Comparison of ENCODE assay signal across 12 cellular contexts in genomic region chr4:74056114-74056857, GRCh38. TPM values are rescaled to one million over a fixed set of nuclear protein-coding genes. Genes with fewer than 3 reads are reported as not detected.
A peak's percentile ranks its signal among the peaks of the same experiment; 100 is the strongest.
DNase-seq lines count a peak whose midpoint lies in the region; ATAC-seq and TF ChIP-seq lines count a peak whose summit lies in the region.
"Had no signal": no experiment of that assay in that cellular context is flagged by ENCODE, and none has a peak within 500 bp of the region (broad histone marks: within the 10 kb centered on the region; RNA-seq: fewer than 3 reads in every experiment).

No MANE protein-coding gene starts in this region.

- H3K79me2 ChIP-seq in Karpas-422 (ENCODE audit: low read length): no peaks in the 10 kb centered on the region

- intact Hi-C loops in body of pancreas (cut with DNase I): no loop called here

- H3K9me3 ChIP-seq in AG04450 (ENCODE audit: control insufficient read depth, insufficient read depth, low read length) (no peaks in the 10 kb centered on the region), Karpas-422 (ENCODE audit: low read length) (no peaks in the 10 kb centered on the region), body of pancreas (no peaks in the 10 kb centered on the region)
- H3K9me3 ChIP-seq: prostate gland had no signal

- H3K4me1 ChIP-seq in Karpas-422 (ENCODE audit: low read length): no peaks in the 10 kb centered on the region
- no peaks in the 10 kb centered on the region for H3K4me1 ChIP-seq in body of pancreas
- H3K4me1 ChIP-seq: prostate gland had no signal

- H3K27me3 ChIP-seq in AG04450 (ENCODE audit: control insufficient read depth, insufficient read depth, low read length) (no peaks in the 10 kb centered on the region), Karpas-422 (ENCODE audit: low read length) (no peaks in the 10 kb centered on the region), body of pancreas (no peaks in the 10 kb centered on the region)

- H2AFZ ChIP-seq in Karpas-422 (ENCODE audit: low read length): no peak overlapping the region

- H4K20me1 ChIP-seq in Karpas-422 (ENCODE audit: insufficient read depth, low read depth, low read length): no peaks in the 10 kb centered on the region

- H3K4me3 ChIP-seq in AG04450 (ENCODE audit: low read depth, low read length) (no peak overlapping the region), fibroblast of the aortic adventitia (ENCODE audit: low read depth, low read length) (no peak overlapping the region), Karpas-422 (ENCODE audit: low read length) (no peak overlapping the region), body of pancreas (no peak overlapping the region)
- H3K4me3 ChIP-seq: prostate gland had no signal

- TF ChIP-seq POLR2A in body of pancreas (IDR thresholded peaks at IDR 0.05): no peak

- CTCF ChIA-PET in AG04450 (lab: Charles Lee): interaction anchor here (0.6 to 1.5 kb wide), 6 partner anchors 11 to 393 kb away, joined by 3 to 6 read pairs (median 3); partner anchors contain the start of gene CXCL3

- H3K9ac ChIP-seq in Karpas-422 (ENCODE audit: low read length): no peak overlapping the region

- ATAC-seq in body of pancreas: no peak
- no peak for ATAC-seq in GM18519 (IDR thresholded peaks at IDR 0.05; ENCODE audit: low FRiP score, unreplicated experiment)
- ATAC-seq: activated CD4-positive, CD25-positive, alpha-beta regulatory T cell treated with anti-CD3 and anti-CD28 coated beads, Interleukin-2, amount 50 U/mL, for 24 hours had no signal

- H3K36me3 ChIP-seq in Karpas-422 (ENCODE audit: insufficient read depth, low read length): no peaks in the 10 kb centered on the region
- H3K36me3 ChIP-seq in body of pancreas (replicated peaks in 1 of 2; ENCODE audit: insufficient read depth in 1 of 2, low read depth in 2 of 2): no peaks in the 10 kb centered on the region
- H3K36me3 ChIP-seq: prostate gland had no signal

- 48 to 100% methylated on average over 1 of the region's 1 CpG for WGBS in body of pancreas, 2 donors

- POLR2A ChIA-PET in AG04450 (lab: Yijun Ruan, JAX): interaction anchor here (1.0 to 1.6 kb wide), 2 partner anchors 43 to 53 kb away, joined by 4 read pairs; partner anchors contain the start of gene CXCL2

- no peak overlapping the region for H3K4me2 ChIP-seq in Karpas-422 (ENCODE audit: low read depth, low read length, poor library complexity, severe bottlenecking)

- no peaks in the 10 kb centered on the region for H3K9me2 ChIP-seq in Karpas-422 (replicated peaks; ENCODE audit: insufficient read depth, low read length)

- DNase-seq in AG04450 (ENCODE audit: low read depth, low spot score) (no peak), HPDE6-E6E7 (ENCODE audit: extremely low spot score) (peak; percentile 39), SK-MEL-5 (ENCODE audit: low read depth, low spot score) (peak; percentile 34), fibroblast of the aortic adventitia (ENCODE audit: low read depth) (peak; percentile 68), Karpas-422 (no peak), body of pancreas (no peak), DMS79 (lab: John Stamatoyannopoulos, UW) (no peak)
- DNase-seq: activated naive CD4-positive, alpha-beta T cell; CD4-positive, CD25-positive, alpha-beta regulatory T cell had no signal

- in situ Hi-C loops in SK-MEL-5 (cut with HindIII; ENCODE audit: low pct_unique_long_range_greater_than_20kb, low sequenced_read_pairs): no loop called here

- 0 out of 2 replicates have a peak, but pooled peaks have one; percentile 26 for TF ChIP-seq CTCF in AG04450 (IDR thresholded peaks at IDR 0.05; ENCODE audit: low read depth, low read length)
- peak; percentile 29 for TF ChIP-seq CTCF in fibroblast of the aortic adventitia (IDR thresholded peaks at IDR 0.05; ENCODE audit: insufficient read depth, low read length)
- TF ChIP-seq CTCF in body of pancreas (IDR thresholded peaks at IDR 0.05): no peak

- H3K27ac ChIP-seq in AG04450 (ENCODE audit: low read depth, low read length) (no peak overlapping the region), Karpas-422 (ENCODE audit: low read length) (no peak overlapping the region), body of pancreas (no peak overlapping the region)
- H3K27ac ChIP-seq: prostate gland had no signal

RNA-seq across cellular contexts. Expression of gene CXCL3, which starts 17.8 kb away (rescaled TPM):
- polyA plus RNA-seq in AG04450 (2011; rRNA removed): 0.43 and 0.74 TPM in 2 replicates
- 0.39 and 0.46 TPM in 2 replicates for polyA minus RNA-seq in AG04450 (2011; rRNA and poly(A)+ RNA removed)
- 1.5 and 2.1 TPM in 2 replicates for total RNA-seq in SK-MEL-5 (2014; rRNA removed; shearing (Covaris generic))
- polyA plus RNA-seq in SK-MEL-5 (2015; cell fraction: cytosol; rRNA removed): 3.0 and 4.4 TPM in 2 replicates
- polyA plus RNA-seq in SK-MEL-5 (2015; cell fraction: nucleus; rRNA removed): 7.2 and 7.9 TPM in 2 replicates
- total RNA-seq in fibroblast of the aortic adventitia (ENCODE audit: low replicate concordance): 0.09 TPM in 1 of 2 replicates, not detected in the other
- total RNA-seq in Karpas-422 (2014; rRNA removed; shearing (Covaris generic); ENCODE audit: low replicate concordance): not detected in 2 replicates
- total RNA-seq in body of pancreas: 1 to 10 TPM in 1 of 2 donors, not detected in 1; 1.6 TPM
- total RNA-seq: CD4-positive, CD25-positive, alpha-beta regulatory T cell had no signal
- polyA plus RNA-seq: CD4-positive, CD25-positive, alpha-beta regulatory T cell had no signal

RNA-seq across cellular contexts. Expression of gene CXCL2, which starts 42.7 kb away (rescaled TPM):
- 0.69 and 0.84 TPM in 2 replicates for polyA plus RNA-seq in AG04450 (2011; rRNA removed)
- polyA minus RNA-seq in AG04450 (2011; rRNA and poly(A)+ RNA removed): 0.55 and 1.3 TPM in 2 replicates
- total RNA-seq in SK-MEL-5 (2014; rRNA removed; shearing (Covaris generic)): 0.53 and 0.61 TPM in 2 replicates
- polyA plus RNA-seq in SK-MEL-5 (2015; cell fraction: cytosol; rRNA removed): 1.6 and 2.2 TPM in 2 replicates
- polyA plus RNA-seq in SK-MEL-5 (2015; cell fraction: nucleus; rRNA removed): 5.2 and 11.4 TPM in 2 replicates
- 1.1 and 1.9 TPM in 2 replicates for total RNA-seq in fibroblast of the aortic adventitia (ENCODE audit: low replicate concordance)
- not detected in 2 replicates for total RNA-seq in Karpas-422 (2014; rRNA removed; shearing (Covaris generic); ENCODE audit: low replicate concordance)
- total RNA-seq in body of pancreas: 10 to 100 TPM; 27.4 to 39.4 TPM
- polyA plus RNA-seq: CD4-positive, CD25-positive, alpha-beta regulatory T cell had no signal

RNA-seq across cellular contexts. Expression of gene CXCL5, which starts 57.8 kb away (rescaled TPM):
- polyA plus RNA-seq in AG04450 (2011; rRNA removed): 0.36 and 0.69 TPM in 2 replicates
- 0.22 TPM in 1 of 2 replicates, not detected in the other for polyA minus RNA-seq in AG04450 (2011; rRNA and poly(A)+ RNA removed)
- total RNA-seq in SK-MEL-5 (2014; rRNA removed; shearing (Covaris generic)): not detected in 2 replicates
- not detected in 2 replicates for polyA plus RNA-seq in SK-MEL-5 (2015; cell fraction: cytosol; rRNA removed)
- polyA plus RNA-seq in SK-MEL-5 (2015; cell fraction: nucleus; rRNA removed): not detected in 2 replicates
- total RNA-seq in fibroblast of the aortic adventitia (ENCODE audit: low replicate concordance) (0.36 and 2.2 TPM in 2 replicates), body of pancreas (not detected)
- total RNA-seq in Karpas-422 (2014; rRNA removed; shearing (Covaris generic); ENCODE audit: low replicate concordance): not detected in 2 replicates
- polyA plus RNA-seq: CD4-positive, CD25-positive, alpha-beta regulatory T cell had no signal

Comparison
In these comparisons a context has a peak if more than half of its experiments do, and no peak if none do; other contexts are left out.
1. DNase-seq: peak in HPDE6-E6E7 (single experiment), SK-MEL-5 (single experiment) and fibroblast of the aortic adventitia (single experiment); none in AG04450 (single experiment), Karpas-422 (single experiment), body of pancreas (0 of 4) and DMS79 (single experiment).
2. CTCF ChIP-seq: peak in AG04450 (single experiment) and fibroblast of the aortic adventitia (single experiment); none in body of pancreas (0 of 7).